Comparison of ENCODE assay signal across 17 cellular contexts in genomic region chr3:40079203-40079844, GRCh38.
DNase-seq lines count a peak whose midpoint lies in the region; ATAC-seq and TF ChIP-seq lines count a peak whose summit lies in the region.
"Had no signal": no experiment of that assay in that cellular context is flagged by ENCODE, and none has a peak within 500 bp of the region (broad histone marks: within the 10 kb centered on the region; RNA-seq: fewer than 3 reads in every experiment).

No MANE protein-coding gene starts in this region.

- intact Hi-C loops in psoas muscle (cut with DNase I), result no loop called here

- H3K18ac ChIP-seq in trophoblast cell (ENCODE audit: low read length), result no peak overlapping the region

- H2BK120ac ChIP-seq in trophoblast cell (ENCODE audit: insufficient read depth, low read length, poor library complexity), result no peak overlapping the region

- WGBS in trophoblast cell (ENCODE audit: extremely low coverage, insufficient coverage, insufficient read length), result no CpG with 5 or more reads among the region's 4 CpGs
- 52 to 62% (median 59%) methylated on average over 4 of the region's 4 CpGs for WGBS in psoas muscle, 3 donors

- H2BK5ac ChIP-seq in trophoblast cell (ENCODE audit: low read depth, low read length, poor library complexity), result no peak overlapping the region

- DNase-seq in EL, result peak; percentile 90
- DNase-seq in adipocyte (ENCODE audit: low read depth), result peak; percentile 85
- DNase-seq in fibroblast of mammary gland (ENCODE audit: low read depth), result peak; percentile 42
- DNase-seq in trophoblast cell, result peak; percentile 77 to 94
- no peak for DNase-seq in activated CD4-positive, CD25-positive, alpha-beta regulatory T cell treated with anti-CD3 and anti-CD28 coated beads, Interleukin-2, amount 50 U/mL, for 72 hours
- DNase-seq in psoas muscle, result no peak
- no peak for DNase-seq in activated naive CD4-positive, alpha-beta T cell treated with Interleukin-2 at 50 U/mL for 16 hours
- DNase-seq: activated CD4-positive, alpha-beta T cell treated with anti-CD3 and anti-CD28 coated beads for 48 hours; activated gamma-delta T cell; cortex of kidney; hippocampal formation; KG1; stimulated activated CD4-positive, alpha-beta T cell treated with anti-CD3 and anti-CD28 coated beads, Interleukin-2, amount 100 ng/mL, for 48 hours; stimulated activated naive CD4-positive, alpha-beta T cell; T-cell had no signal

- no peak overlapping the region for H4K91ac ChIP-seq in trophoblast cell (ENCODE audit: low read depth, low read length)

- no peak overlapping the region for H4K12ac ChIP-seq in trophoblast cell (ENCODE audit: low read depth, low read length)

- H3K79me2 ChIP-seq in trophoblast cell (ENCODE audit: control insufficient read depth, insufficient read depth, low read length, poor library complexity), result no peaks in the 10 kb centered on the region

- no peak overlapping the region for H2AFZ ChIP-seq in trophoblast cell (ENCODE audit: insufficient read depth, low read length, poor library complexity)

- peak overlapping the region; percentile 59 for H3K9ac ChIP-seq in adipocyte (ENCODE audit: low read length)
- H3K9ac ChIP-seq in trophoblast cell (ENCODE audit: low read length), result no peak overlapping the region

- no peaks in the 10 kb centered on the region for H3K36me3 ChIP-seq in adipocyte (ENCODE audit: control insufficient read depth, insufficient read depth, low read length, severe bottlenecking)
- no peaks in the 10 kb centered on the region for H3K36me3 ChIP-seq in trophoblast cell (ENCODE audit: control insufficient read depth in 1 of 2, insufficient read depth in 2 of 2, low read length in 2 of 2)
- no peaks in the 10 kb centered on the region for H3K36me3 ChIP-seq in psoas muscle (ENCODE audit: insufficient read depth in 1 of 2, low read depth in 1 of 2)

- no peaks in the 10 kb centered on the region for H3K9me3 ChIP-seq in adipocyte (ENCODE audit: control insufficient read depth, low read length)
- H3K9me3 ChIP-seq in trophoblast cell (ENCODE audit: insufficient read depth, low read depth, low read length), result no peaks in the 10 kb centered on the region
- peaks cover 7% of the 10 kb centered on the region for H3K9me3 ChIP-seq in psoas muscle

- no peak overlapping the region for H3K4me2 ChIP-seq in trophoblast cell (ENCODE audit: low read length)

- no peak for ATAC-seq in psoas muscle
- no peak for ATAC-seq in GM19395 (IDR thresholded peaks at IDR 0.05; ENCODE audit: unreplicated experiment)
- ATAC-seq: T-cell had no signal

- peak overlapping the region; percentile 3 for H3K27ac ChIP-seq in trophoblast cell (ENCODE audit: low read depth, low read length)
- H3K27ac ChIP-seq in psoas muscle, result no peak overlapping the region
- H3K27ac ChIP-seq: C4-2B had no signal

- no peak overlapping the region for H3K23ac ChIP-seq in trophoblast cell (ENCODE audit: low read length)

- H3K79me1 ChIP-seq in trophoblast cell (ENCODE audit: low read length), result no peaks in the 10 kb centered on the region

- H3K27me3 ChIP-seq in adipocyte (replicated peaks; ENCODE audit: control insufficient read depth, insufficient read depth, low read length) (no peaks in the 10 kb centered on the region), trophoblast cell (ENCODE audit: insufficient read depth, low read length) (no peaks in the 10 kb centered on the region), psoas muscle (ENCODE audit: insufficient read depth in 3 of 3, low read length in 2 of 3) (no peaks in the 10 kb centered on the region)

- peaks cover 16% of the 10 kb centered on the region for H3K4me1 ChIP-seq in adipocyte (ENCODE audit: control insufficient read depth, insufficient read depth, low read length)
- H3K4me1 ChIP-seq in trophoblast cell (ENCODE audit: control insufficient read depth in 1 of 2, insufficient read depth in 2 of 2, low read length in 2 of 2), result peaks cover 0 to 3% of the 10 kb centered on the region in 2 experiments
- H3K4me1 ChIP-seq in psoas muscle, result no peaks in the 10 kb centered on the region

- H3K4me3 ChIP-seq in adipocyte (ENCODE audit: low read length) (no peak overlapping the region), fibroblast of mammary gland (ENCODE audit: control insufficient read depth, low read depth, low read length) (no peak overlapping the region), trophoblast cell (ENCODE audit: low read depth, low read length) (no peak overlapping the region), psoas muscle (no peak overlapping the region)

- no peak overlapping the region for H2AK5ac ChIP-seq in trophoblast cell (ENCODE audit: low read length)

- H2BK12ac ChIP-seq in trophoblast cell (ENCODE audit: low read length), result no peak overlapping the region

- H3K4ac ChIP-seq in trophoblast cell (ENCODE audit: low read depth, low read length), result no peak overlapping the region

- H4K8ac ChIP-seq in trophoblast cell (ENCODE audit: low read depth, low read length), result no peak overlapping the region

- H3K14ac ChIP-seq in trophoblast cell (ENCODE audit: low read length), result no peak overlapping the region

- TF ChIP-seq CTCF in fibroblast of mammary gland (conservative IDR thresholded peaks at IDR 0.05; ENCODE audit: control insufficient read depth, insufficient read depth, low read depth, low read length) (no peak), psoas muscle (IDR thresholded peaks at IDR 0.05) (no peak)

Comparison
In these comparisons a context has a peak if more than half of its experiments do, and no peak if none do; other contexts are left out.
1. DNase-seq: peak in EL (single experiment), adipocyte (single experiment), fibroblast of mammary gland (single experiment) and trophoblast cell (2 of 2); none in activated CD4-positive, CD25-positive, alpha-beta regulatory T cell treated with anti-CD3 and anti-CD28 coated beads, Interleukin-2, amount 50 U/mL, for 72 hours (single experiment), psoas muscle (0 of 2) and activated naive CD4-positive, alpha-beta T cell treated with Interleukin-2 at 50 U/mL for 16 hours (single experiment).